ENCODE assay signal across 8 cellular contexts in the genomic region with DNA sequence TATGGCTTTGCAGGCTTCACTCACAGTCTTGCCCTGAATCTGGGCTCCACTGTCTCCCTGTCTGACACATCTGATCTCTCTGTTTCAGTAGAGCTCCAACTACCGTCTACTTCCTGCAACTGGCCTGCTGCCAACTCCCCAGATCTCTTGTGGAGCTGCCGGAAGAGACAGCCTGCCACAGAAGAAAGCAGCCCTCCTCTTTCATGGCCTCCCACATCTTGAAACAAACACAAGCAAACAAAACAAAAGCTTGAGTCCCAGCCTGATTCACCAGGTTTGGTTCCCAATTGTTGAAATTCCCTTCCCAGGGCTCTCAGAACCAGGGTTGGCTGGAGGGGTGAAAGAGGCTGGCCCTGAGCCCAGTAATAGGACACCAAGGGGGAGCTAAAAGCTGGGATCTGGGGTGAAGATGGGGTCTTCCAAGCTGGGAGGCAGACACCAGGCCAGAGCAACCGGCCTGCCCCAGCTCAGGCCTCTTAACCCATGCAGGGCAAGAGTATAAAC. TPM values are rescaled to one million over a fixed set of nuclear protein-coding genes. Genes with fewer than 3 reads are reported as not detected.
DNase-seq lines count a peak whose midpoint lies in the region; ATAC-seq and TF ChIP-seq lines count a peak whose summit lies in the region.

No MANE protein-coding gene starts in this region.

- no peak for TF ChIP-seq POLR2A in transverse colon (IDR thresholded peaks at IDR 0.05)

- intact Hi-C loops in psoas muscle (cut with DNase I) (no loop called here), transverse colon (cut with DNase I; ENCODE audit: low total_unique reads) (no loop called here)

- H3K9me3 Mint-ChIP-seq in CD4-positive, CD25-positive, alpha-beta regulatory T cell = peaks cover 0 to 2% (median 0%) of the 10 kb centered on the region in 7 donors
- no peaks in the 10 kb centered on the region for H3K9me3 Mint-ChIP-seq in activated naive CD8-positive, alpha-beta T cell (ENCODE audit: low read depth)

- CTCF ChIA-PET in GM10248 (lab: Yijun Ruan, JAX) = interaction anchor here (0.7 to 0.9 kb wide), 3 partner anchors 11 to 30 kb away, joined by 3 read pairs; no protein-coding TSS in a partner anchor

- no peak overlapping the region for H3K4me3 ChIP-seq in CD4-positive, CD25-positive, alpha-beta regulatory T cell (ENCODE audit: low read depth, low read length)
- H3K4me3 ChIP-seq in cardiac muscle cell (no peak overlapping the region), psoas muscle (no peak overlapping the region), transverse colon (no peak overlapping the region)

- peak; percentile 88 to 90 for ATAC-seq in CD4-positive, CD25-positive, alpha-beta regulatory T cell (ENCODE audit: low read depth in 2 of 2)
- peak; percentile 93 for ATAC-seq in SK-N-SH treated with all-trans-retinoic acid at 6 μM for 48 hours
- peak; percentile 44 to 82 (median 64) for ATAC-seq in psoas muscle

- peaks cover 7% of the 10 kb centered on the region for H3K27me3 ChIP-seq in CD4-positive, CD25-positive, alpha-beta regulatory T cell (ENCODE audit: control insufficient read depth, insufficient read depth, low read length)
- H3K27me3 ChIP-seq in cardiac muscle cell = no peaks in the 10 kb centered on the region
- no peaks in the 10 kb centered on the region for H3K27me3 ChIP-seq in psoas muscle (ENCODE audit: insufficient read depth in 3 of 3, low read length in 2 of 3)
- no peaks in the 10 kb centered on the region for H3K27me3 ChIP-seq in transverse colon

- H3K9me3 ChIP-seq in CD4-positive, CD25-positive, alpha-beta regulatory T cell (ENCODE audit: control insufficient read depth in 2 of 2, low read length in 2 of 2) = no peaks in the 10 kb centered on the region
- H3K9me3 ChIP-seq in cardiac muscle cell (ENCODE audit: low read depth) (no peaks in the 10 kb centered on the region), psoas muscle (no peaks in the 10 kb centered on the region), transverse colon (no peaks in the 10 kb centered on the region)

- POLR2A ChIA-PET in GM10248 (lab: Yijun Ruan, JAX) = no interaction called here

- H3K27me3 Mint-ChIP-seq in CD4-positive, CD25-positive, alpha-beta regulatory T cell = peaks cover 19% of the 10 kb centered on the region
- no peaks in the 10 kb centered on the region for H3K27me3 Mint-ChIP-seq in activated naive CD8-positive, alpha-beta T cell

- H3K4me3 Mint-ChIP-seq in CD4-positive, CD25-positive, alpha-beta regulatory T cell = peak overlapping the region in 2 of 4 donors; percentile 12 to 42
- peak overlapping the region; percentile 48 for H3K4me3 Mint-ChIP-seq in activated naive CD8-positive, alpha-beta T cell

- H3K4me1 ChIP-seq in CD4-positive, CD25-positive, alpha-beta regulatory T cell (ENCODE audit: control insufficient read depth, insufficient read depth, low read length, poor library complexity, severe bottlenecking) = peaks cover 11% of the 10 kb centered on the region
- peaks cover 20% of the 10 kb centered on the region for H3K4me1 ChIP-seq in cardiac muscle cell (ENCODE audit: low read depth)
- H3K4me1 ChIP-seq in psoas muscle = peaks cover 6% of the 10 kb centered on the region
- peaks cover 7 to 15% (median 10%) of the 10 kb centered on the region in 4 donors for H3K4me1 ChIP-seq in transverse colon

- peak overlapping the region; percentile 69 to 92 (median 88) for H3K27ac Mint-ChIP-seq in CD4-positive, CD25-positive, alpha-beta regulatory T cell
- H3K27ac Mint-ChIP-seq in activated naive CD8-positive, alpha-beta T cell = peak overlapping the region; percentile 46

- DNase-seq in CD4-positive, CD25-positive, alpha-beta regulatory T cell = peak; percentile 19 to 85 (median 69)
- peak; percentile 70 for DNase-seq in MV-4-11 (lab: John Stamatoyannopoulos, UW)
- DNase-seq in cardiac muscle cell (ENCODE audit: low read depth in 1 of 2, low spot score in 1 of 2) = peak; percentile 74 to 89
- DNase-seq in psoas muscle = peak; percentile 76 to 90
- DNase-seq in transverse colon = peak; percentile 76
- DNase-seq in GM10248 (ENCODE audit: extremely low spot score) = no peak

- no peaks in the 10 kb centered on the region for H3K36me3 ChIP-seq in CD4-positive, CD25-positive, alpha-beta regulatory T cell (ENCODE audit: control insufficient read depth, insufficient read depth, low read length)
- H3K36me3 ChIP-seq in cardiac muscle cell = no peaks in the 10 kb centered on the region
- H3K36me3 ChIP-seq in psoas muscle (ENCODE audit: insufficient read depth in 1 of 2, low read depth in 1 of 2) = no peaks in the 10 kb centered on the region
- no peaks in the 10 kb centered on the region for H3K36me3 ChIP-seq in transverse colon

- in situ Hi-C loops in transverse colon (cut with MboI; ENCODE audit: low pct_ligation_motif_present in 1 of 4, low pct_unique_long_range_greater_than_20kb in 1 of 4, low sequenced_read_pairs in 3 of 4) = no loop called here

- H3K4me1 Mint-ChIP-seq in CD4-positive, CD25-positive, alpha-beta regulatory T cell = peaks cover 6 to 26% (median 9%) of the 10 kb centered on the region in 4 donors
- H3K4me1 Mint-ChIP-seq in activated naive CD8-positive, alpha-beta T cell (ENCODE audit: low read depth) = peaks cover 35% of the 10 kb centered on the region

- WGBS in psoas muscle, 3 donors = 10 to 20% (median 18%) methylated on average over 3 of the region's 3 CpGs
- 39 to 50% methylated on average over 1 to 3 of the region's 3 CpGs for WGBS in transverse colon (ENCODE audit: low coverage in 1 of 2), 2 donors

- H3K36me3 Mint-ChIP-seq in CD4-positive, CD25-positive, alpha-beta regulatory T cell = no peaks in the 10 kb centered on the region
- H3K36me3 Mint-ChIP-seq in activated naive CD8-positive, alpha-beta T cell = no peaks in the 10 kb centered on the region

- TF ChIP-seq CTCF in cardiac muscle cell (IDR thresholded peaks at IDR 0.05; ENCODE audit: low read depth, low read length) (no peak), psoas muscle (IDR thresholded peaks at IDR 0.05) (no peak), transverse colon (IDR thresholded peaks at IDR 0.05) (no peak), GM10248 (IDR thresholded peaks at IDR 0.05; ENCODE audit: control extremely low read depth, extremely low read depth, low read depth, missing control alignments) (no peak)

- TF ChIP-seq EP300 in transverse colon (IDR thresholded peaks at IDR 0.05; ENCODE audit: low read depth) = no peak

- no peak overlapping the region for H3K27ac ChIP-seq in CD4-positive, CD25-positive, alpha-beta regulatory T cell (ENCODE audit: insufficient read depth, low read length, poor library complexity, severe bottlenecking)
- peak overlapping the region; percentile 40 for H3K27ac ChIP-seq in cardiac muscle cell
- peak overlapping the region; percentile 41 for H3K27ac ChIP-seq in psoas muscle
- peak overlapping the region in 3 of 4 donors; percentile 9 to 53 (median 39) for H3K27ac ChIP-seq in transverse colon

TF ChIP-seq in SK-N-SH treated with all-trans-retinoic acid at 6 μM for 48 hours, 23 proteins besides CTCF, POLR2A, EP300 and RAD21:
- no peak for TF ChIP-seq ZC3H10 (CRISPR knock-in tag; IDR thresholded peaks at IDR 0.05)
- TF ChIP-seq ZNF8 (CRISPR knock-in tag; IDR thresholded peaks at IDR 0.05) = peak; percentile 30; the same call in 1 of the 2 replicates

RNA-seq across cellular contexts. Expression of gene CA12, which starts 55.3 kb away (rescaled TPM):
- not detected for total RNA-seq in CD4-positive, CD25-positive, alpha-beta regulatory T cell
- polyA plus RNA-seq in CD4-positive, CD25-positive, alpha-beta regulatory T cell = not detected
- total RNA-seq in cardiac muscle cell (0.03 and 0.04 TPM in 2 replicates), psoas muscle (under 1 TPM; 0.08 to 0.17 (median 0.17) TPM), transverse colon (100 to 1,000 TPM; 121 to 392 (median 329) TPM)
- polyA plus RNA-seq in cardiac muscle cell (not detected in 2 replicates), psoas muscle (under 1 TPM; 0.01 to 0.25 (median 0.09) TPM)

Comparison
In these comparisons a context has a peak if more than half of its experiments do, and no peak if none do; other contexts are left out.
1. RNA of gene CA12, which starts 55.3 kb away (total RNA-seq): 121 to 392 TPM in transverse colon; 0.08 to 0.17 TPM in psoas muscle, 0.03 to 0.04 TPM in cardiac muscle cell and not detected in CD4-positive, CD25-positive, alpha-beta regulatory T cell (single experiment); every median in the first group is over 100 times any median in the second.
2. Peak in every context shown above with its lines, with median percentiles within 50 percentile points of each other: ATAC-seq.